ENCODE assay signal across 9 cellular contexts in the genomic region with DNA sequence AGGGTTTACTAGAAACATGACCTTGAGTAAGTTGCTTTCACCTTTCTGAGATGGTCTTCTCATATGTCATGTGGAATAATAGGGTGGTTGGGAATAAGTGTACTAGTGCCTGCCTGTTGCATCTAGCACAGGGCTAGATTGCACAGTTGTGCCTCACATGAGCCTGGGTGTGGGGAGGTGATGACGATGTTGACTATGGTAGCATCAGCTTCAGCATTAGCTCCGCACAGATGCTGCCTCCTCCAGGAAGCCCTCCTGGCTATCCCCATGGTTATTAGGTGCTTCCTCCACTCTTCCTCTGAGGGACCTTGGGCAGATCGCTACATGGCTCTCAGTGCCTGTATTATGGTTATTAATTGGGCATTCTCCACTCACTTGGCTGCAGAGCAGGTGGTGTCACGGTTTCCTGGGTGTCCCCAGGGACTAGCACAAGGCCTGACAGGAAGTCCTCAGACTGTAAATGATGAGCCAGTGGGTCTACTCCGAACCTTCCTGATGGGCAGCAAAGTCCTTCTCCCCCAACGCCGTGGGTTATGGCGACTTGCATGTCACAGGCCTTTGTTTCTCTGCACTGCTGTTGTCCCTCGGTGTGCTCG.
A peak's percentile ranks its signal among the peaks of the same experiment; 100 is the strongest.
DNase-seq lines count a peak whose midpoint lies in the region; ATAC-seq and TF ChIP-seq lines count a peak whose summit lies in the region.
"Had no signal": no experiment of that assay in that cellular context is flagged by ENCODE, and none has a peak within 500 bp of the region (broad histone marks: within the 10 kb centered on the region; RNA-seq: fewer than 3 reads in every experiment).

No MANE protein-coding gene starts in this region.

- 97% methylated on average over 10 of the region's 10 CpGs for WGBS in mesenchymal stem cell

- H3K18ac ChIP-seq in mesenchymal stem cell (ENCODE audit: low read depth in 1 of 2, low read length in 2 of 2), result no peak overlapping the region

- no peak overlapping the region for H3K4ac ChIP-seq in mesenchymal stem cell (ENCODE audit: low read depth in 1 of 2, low read length in 2 of 2)

- H3K27ac ChIP-seq in caudate nucleus (ENCODE audit: low read depth, low read length) (peak overlapping the region; percentile 45), mesenchymal stem cell (ENCODE audit: low read length, poor library complexity, severe bottlenecking) (no peak overlapping the region)
- H3K27ac ChIP-seq: thoracic aorta had no signal

- CTCF ChIA-PET in activated naive CD4-positive, alpha-beta T cell treated with anti-CD3 and anti-CD28 coated beads for 36 hours (lab: Charles Lee), result interaction anchor here (1.6 kb wide), 1 partner anchor 12 kb away, joined by 4 read pairs; no protein-coding TSS in a partner anchor

- no peak for DNase-seq in caudate nucleus (lab: John Stamatoyannopoulos, UW)
- no peak for DNase-seq in NCI-H510A treated with DMSO at 0.1 percent for 48 hours (lab: John Stamatoyannopoulos, UW)
- no peak for DNase-seq in mesenchymal stem cell
- no peak for DNase-seq in activated naive CD4-positive, alpha-beta T cell treated with anti-CD3 and anti-CD28 coated beads for 36 hours

- no peak overlapping the region for H3K9ac ChIP-seq in mesenchymal stem cell (ENCODE audit: low read length)

- no peak overlapping the region for H2AK5ac ChIP-seq in mesenchymal stem cell (ENCODE audit: low read length, severe bottlenecking)

- H3K36me3 ChIP-seq in mesenchymal stem cell (ENCODE audit: control insufficient read depth in 1 of 2, insufficient read depth in 2 of 2, low read depth in 1 of 2, low read length in 2 of 2), result peaks cover 0 to 46% of the 10 kb centered on the region in 2 experiments

- peak; percentile 48 for ATAC-seq in GM18511 (IDR thresholded peaks at IDR 0.05; ENCODE audit: unreplicated experiment)
- ATAC-seq in GM21447 (IDR thresholded peaks at IDR 0.05; ENCODE audit: unreplicated experiment), result peak; percentile 42
- ATAC-seq in HG03196 (IDR thresholded peaks at IDR 0.05; ENCODE audit: unreplicated experiment), result peak; percentile 43
- ATAC-seq in SK-N-SH treated with all-trans-retinoic acid at 6 μM for 48 hours, result no peak

- H4K8ac ChIP-seq in mesenchymal stem cell (ENCODE audit: low read length), result no peak overlapping the region

- H3K23ac ChIP-seq in mesenchymal stem cell (ENCODE audit: low read length in 2 of 2), result peak overlapping the region in 1 of 2 experiments; percentile 61

- no peak overlapping the region for H2BK15ac ChIP-seq in mesenchymal stem cell (ENCODE audit: low read depth, poor library complexity, severe bottlenecking)

- peak overlapping the region in 1 of 2 experiments; percentile 0 for H3K14ac ChIP-seq in mesenchymal stem cell (ENCODE audit: low read length in 2 of 2)

- peaks cover 9% of the 10 kb centered on the region for H3K36me3 Mint-ChIP-seq in activated naive CD4-positive, alpha-beta T cell treated with anti-CD3 and anti-CD28 coated beads for 36 hours (ENCODE audit: low read depth)

- no peak overlapping the region for H2AFZ ChIP-seq in mesenchymal stem cell (ENCODE audit: low read depth, low read length)

- peaks cover 13% of the 10 kb centered on the region for H3K4me1 ChIP-seq in mesenchymal stem cell (ENCODE audit: control insufficient read depth, insufficient read depth, low read depth, low read length)

- no peaks in the 10 kb centered on the region for H3K9me3 ChIP-seq in mesenchymal stem cell (ENCODE audit: control insufficient read depth, low read length)
- H3K9me3 ChIP-seq: thoracic aorta had no signal

- no peak overlapping the region for H2BK120ac ChIP-seq in mesenchymal stem cell (ENCODE audit: low read depth, low read length)

- H3K4me2 ChIP-seq in mesenchymal stem cell (ENCODE audit: low read length, poor library complexity, severe bottlenecking), result no peak overlapping the region

- intact Hi-C loops in activated naive CD4-positive, alpha-beta T cell treated with anti-CD3 and anti-CD28 coated beads for 36 hours (cut with micrococcal nuclease), result loop anchor here (2.0 kb wide), 1 partner anchor 385 kb away; a partner anchor contains a TSS

- peaks cover 44% of the 10 kb centered on the region for H3K79me1 ChIP-seq in mesenchymal stem cell (replicated peaks; ENCODE audit: low read length, poor library complexity, severe bottlenecking)

- no peak overlapping the region for H2BK12ac ChIP-seq in mesenchymal stem cell (ENCODE audit: low read length in 2 of 2)

- no peaks in the 10 kb centered on the region for H3K27me3 Mint-ChIP-seq in activated naive CD4-positive, alpha-beta T cell treated with anti-CD3 and anti-CD28 coated beads for 36 hours (ENCODE audit: low read depth)

- H2BK5ac ChIP-seq in mesenchymal stem cell (ENCODE audit: low read depth, low read length, poor library complexity, severe bottlenecking), result no peak overlapping the region

- H3K4me3 ChIP-seq in mesenchymal stem cell (ENCODE audit: insufficient read depth in 1 of 2, low read depth in 1 of 2, low read length in 2 of 2), result no peak overlapping the region
- H3K4me3 ChIP-seq: thoracic aorta had no signal

- H3K27me3 ChIP-seq in mesenchymal stem cell (ENCODE audit: control insufficient read depth in 1 of 2, insufficient read depth in 1 of 2, low read length in 2 of 2), result no peaks in the 10 kb centered on the region

- H3K27ac Mint-ChIP-seq in activated naive CD4-positive, alpha-beta T cell treated with anti-CD3 and anti-CD28 coated beads for 36 hours, result no peak overlapping the region

- no peak overlapping the region for H4K91ac ChIP-seq in mesenchymal stem cell (ENCODE audit: low read length)

- no peak overlapping the region for H3K4me3 Mint-ChIP-seq in activated naive CD4-positive, alpha-beta T cell treated with anti-CD3 and anti-CD28 coated beads for 36 hours

- peaks cover 74% of the 10 kb centered on the region for H3K4me1 Mint-ChIP-seq in activated naive CD4-positive, alpha-beta T cell treated with anti-CD3 and anti-CD28 coated beads for 36 hours (ENCODE audit: low read depth)

- peaks cover 13% of the 10 kb centered on the region for H3K9me3 Mint-ChIP-seq in activated naive CD4-positive, alpha-beta T cell treated with anti-CD3 and anti-CD28 coated beads for 36 hours

TF ChIP-seq in SK-N-SH treated with all-trans-retinoic acid at 6 μM for 48 hours, 23 proteins besides CTCF, POLR2A, EP300 and RAD21:
- TF ChIP-seq ZNF565 (CRISPR knock-in tag; conservative IDR thresholded peaks at IDR 0.05; ENCODE audit: low read depth) (no peak), ZNF8 (CRISPR knock-in tag; IDR thresholded peaks at IDR 0.05) (no peak), CSDC2 (CRISPR knock-in tag; IDR thresholded peaks at IDR 0.05) (no peak), OSR1 (CRISPR knock-in tag; IDR thresholded peaks at IDR 0.05) (no peak), GLIS3 (CRISPR knock-in tag; IDR thresholded peaks at IDR 0.05) (no peak), BACH2 (CRISPR knock-in tag; IDR thresholded peaks at IDR 0.05; ENCODE audit: borderline replicate concordance) (no peak), ARNTL (CRISPR knock-in tag; IDR thresholded peaks at IDR 0.05; ENCODE audit: borderline replicate concordance, low read depth) (no peak), ZNF70 (CRISPR knock-in tag; IDR thresholded peaks at IDR 0.05) (no peak), RARB (CRISPR knock-in tag; IDR thresholded peaks at IDR 0.05) (no peak), TOX (CRISPR knock-in tag; IDR thresholded peaks at IDR 0.05; ENCODE audit: borderline replicate concordance) (no peak), TCF4 (CRISPR knock-in tag; IDR thresholded peaks at IDR 0.05; ENCODE audit: borderline replicate concordance) (no peak), ZFP30 (CRISPR knock-in tag; IDR thresholded peaks at IDR 0.05) (no peak)
- TF ChIP-seq, protein P1, sequence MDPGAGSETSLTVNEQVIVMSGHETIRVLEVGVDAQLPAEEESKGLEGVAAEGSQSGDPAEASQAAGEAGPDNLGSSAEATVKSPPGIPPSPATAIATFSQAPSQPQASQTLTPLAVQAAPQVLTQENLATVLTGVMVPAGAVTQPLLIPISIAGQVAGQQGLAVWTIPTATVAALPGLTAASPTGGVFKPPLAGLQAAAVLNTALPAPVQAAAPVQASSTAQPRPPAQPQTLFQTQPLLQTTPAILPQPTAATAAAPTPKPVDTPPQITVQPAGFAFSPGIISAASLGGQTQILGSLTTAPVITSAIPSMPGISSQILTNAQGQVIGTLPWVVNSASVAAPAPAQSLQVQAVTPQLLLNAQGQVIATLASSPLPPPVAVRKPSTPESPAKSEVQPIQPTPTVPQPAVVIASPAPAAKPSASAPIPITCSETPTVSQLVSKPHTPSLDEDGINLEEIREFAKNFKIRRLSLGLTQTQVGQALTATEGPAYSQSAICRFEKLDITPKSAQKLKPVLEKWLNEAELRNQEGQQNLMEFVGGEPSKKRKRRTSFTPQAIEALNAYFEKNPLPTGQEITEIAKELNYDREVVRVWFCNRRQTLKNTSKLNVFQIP (CRISPR knock-in tag; IDR thresholded peaks at IDR 0.05; ENCODE audit: borderline replicate concordance, low read depth), result no peak
- TF ChIP-seq, protein P2, sequence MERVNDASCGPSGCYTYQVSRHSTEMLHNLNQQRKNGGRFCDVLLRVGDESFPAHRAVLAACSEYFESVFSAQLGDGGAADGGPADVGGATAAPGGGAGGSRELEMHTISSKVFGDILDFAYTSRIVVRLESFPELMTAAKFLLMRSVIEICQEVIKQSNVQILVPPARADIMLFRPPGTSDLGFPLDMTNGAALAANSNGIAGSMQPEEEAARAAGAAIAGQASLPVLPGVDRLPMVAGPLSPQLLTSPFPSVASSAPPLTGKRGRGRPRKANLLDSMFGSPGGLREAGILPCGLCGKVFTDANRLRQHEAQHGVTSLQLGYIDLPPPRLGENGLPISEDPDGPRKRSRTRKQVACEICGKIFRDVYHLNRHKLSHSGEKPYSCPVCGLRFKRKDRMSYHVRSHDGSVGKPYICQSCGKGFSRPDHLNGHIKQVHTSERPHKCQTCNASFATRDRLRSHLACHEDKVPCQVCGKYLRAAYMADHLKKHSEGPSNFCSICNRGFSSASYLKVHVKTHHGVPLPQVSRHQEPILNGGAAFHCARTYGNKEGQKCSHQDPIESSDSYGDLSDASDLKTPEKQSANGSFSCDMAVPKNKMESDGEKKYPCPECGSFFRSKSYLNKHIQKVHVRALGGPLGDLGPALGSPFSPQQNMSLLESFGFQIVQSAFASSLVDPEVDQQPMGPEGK (CRISPR knock-in tag; IDR thresholded peaks at IDR 0.05; ENCODE audit: borderline replicate concordance), result no peak
- TF ChIP-seq, protein P3, sequence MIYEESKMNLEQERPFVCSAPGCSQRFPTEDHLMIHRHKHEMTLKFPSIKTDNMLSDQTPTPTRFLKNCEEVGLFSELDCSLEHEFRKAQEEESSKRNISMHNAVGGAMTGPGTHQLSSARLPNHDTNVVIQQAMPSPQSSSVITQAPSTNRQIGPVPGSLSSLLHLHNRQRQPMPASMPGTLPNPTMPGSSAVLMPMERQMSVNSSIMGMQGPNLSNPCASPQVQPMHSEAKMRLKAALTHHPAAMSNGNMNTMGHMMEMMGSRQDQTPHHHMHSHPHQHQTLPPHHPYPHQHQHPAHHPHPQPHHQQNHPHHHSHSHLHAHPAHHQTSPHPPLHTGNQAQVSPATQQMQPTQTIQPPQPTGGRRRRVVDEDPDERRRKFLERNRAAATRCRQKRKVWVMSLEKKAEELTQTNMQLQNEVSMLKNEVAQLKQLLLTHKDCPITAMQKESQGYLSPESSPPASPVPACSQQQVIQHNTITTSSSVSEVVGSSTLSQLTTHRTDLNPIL (CRISPR knock-in tag; IDR thresholded peaks at IDR 0.05; ENCODE audit: low read depth), result no peak
